In genomic region chr11:77411717-77412441, GRCh38 we compare ENCODE assay signal across 8 cellular contexts.
DNase-seq lines count a peak whose midpoint lies in the region; ATAC-seq and TF ChIP-seq lines count a peak whose summit lies in the region.

No MANE protein-coding gene starts in this region.

- H3K9me2 ChIP-seq in DOHH2 (replicated peaks; ENCODE audit: control insufficient read depth, low read length) = no peaks in the 10 kb centered on the region

- no peaks in the 10 kb centered on the region for H3K9me3 ChIP-seq in DOHH2 (ENCODE audit: control insufficient read depth, insufficient read depth, low read length)

- peak; percentile 85 for ATAC-seq in GM21619 (IDR thresholded peaks at IDR 0.05; ENCODE audit: unreplicated experiment)

- H3K27me3 ChIP-seq in DOHH2 (ENCODE audit: control insufficient read depth, low read length) = no peaks in the 10 kb centered on the region

- H3F3A ChIP-seq in DOHH2 (ENCODE audit: control insufficient read depth, insufficient read depth) = no peaks in the 10 kb centered on the region

- DNase-seq in KG1 (lab: John Stamatoyannopoulos, UW) (peak; percentile 89), T-helper 9 cell (peak; percentile 60), astrocyte of the cerebellum (ENCODE audit: low read depth) (peak; percentile 60), hypothalamus (lab: John Stamatoyannopoulos, UW) (peak; percentile 12 to 82 (median 50)), retinal pigment epithelial cell (ENCODE audit: low read depth) (peak; percentile 56), NCI-H345 treated with DMSO at 0.1 percent for 48 hours (lab: John Stamatoyannopoulos, UW; ENCODE audit: unreplicated experiment) (no peak)

- H3K4me3 ChIP-seq in DOHH2 (ENCODE audit: low read length) = peak overlapping the region; percentile 84
- peak overlapping the region; percentile 66 for H3K4me3 ChIP-seq in astrocyte of the cerebellum (ENCODE audit: low read depth, low read length)
- H3K4me3 ChIP-seq in retinal pigment epithelial cell (ENCODE audit: low read length) = peak overlapping the region; percentile 55

- H4K20me1 ChIP-seq in DOHH2 (ENCODE audit: control insufficient read depth, insufficient read depth, low read depth, low read length) = no peaks in the 10 kb centered on the region

- in situ Hi-C loops in astrocyte of the cerebellum (cut with HindIII; ENCODE audit: low sequenced_read_pairs) = no loop called here

- no peaks in the 10 kb centered on the region for H3K36me3 ChIP-seq in DOHH2 (ENCODE audit: control insufficient read depth, low read length)

- peak overlapping the region; percentile 97 for H3K4me2 ChIP-seq in DOHH2 (ENCODE audit: low read length)

- no peak for TF ChIP-seq CTCF in DOHH2 (IDR thresholded peaks at IDR 0.05; ENCODE audit: low read depth, low read length, poor library complexity, severe bottlenecking)
- no peak for TF ChIP-seq CTCF in astrocyte of the cerebellum (IDR thresholded peaks at IDR 0.05; ENCODE audit: low read depth, low read length, missing control alignments)
- TF ChIP-seq CTCF in retinal pigment epithelial cell (conservative IDR thresholded peaks at IDR 0.05; ENCODE audit: low read depth, low read length) = no peak

- peaks cover 15% of the 10 kb centered on the region for H3K79me2 ChIP-seq in DOHH2 (ENCODE audit: control insufficient read depth, low read length)

- no peak overlapping the region for H3K27ac ChIP-seq in DOHH2 (ENCODE audit: low read depth, low read length)

- H3K4me1 ChIP-seq in DOHH2 (ENCODE audit: control insufficient read depth, low read length) = peaks cover 25% of the 10 kb centered on the region
